Comparison of ENCODE assay signal across 8 cellular contexts in genomic region chr6:3355358-3356055, GRCh38.
DNase-seq lines count a peak whose midpoint lies in the region; ATAC-seq lines count a peak whose summit lies in the region.

No MANE protein-coding gene starts in this region.

- H3K4me3 ChIP-seq in MG63 (peak overlapping the region; percentile 31), skeletal muscle cell (ENCODE audit: low read depth, low read length) (peak overlapping the region; percentile 5)

- H3K27me3 Mint-ChIP-seq in activated naive CD8-positive, alpha-beta T cell, result no peaks in the 10 kb centered on the region

- H3K4me1 Mint-ChIP-seq in activated naive CD8-positive, alpha-beta T cell (ENCODE audit: low read depth), result peaks cover 39% of the 10 kb centered on the region

- peak overlapping the region; percentile 85 for H3K4me3 Mint-ChIP-seq in activated naive CD8-positive, alpha-beta T cell

- DNase-seq in AG08396 (ENCODE audit: low spot score) (peak; percentile 33), MG63 (no peak), left ventricle myocardium superior (peak; percentile 52), skeletal muscle cell (ENCODE audit: low read depth) (no peak), GM19240 (ENCODE audit: insufficient read length, low spot score) (no peak), KG1 (lab: John Stamatoyannopoulos, UW) (no peak), GOT3 (lab: John Stamatoyannopoulos, UW) (no peak)

- H3K36me3 Mint-ChIP-seq in activated naive CD8-positive, alpha-beta T cell, result no peaks in the 10 kb centered on the region

- H3K36me3 ChIP-seq in MG63, result no peaks in the 10 kb centered on the region

- intact Hi-C loops in left ventricle myocardium superior (cut with micrococcal nuclease), result no loop called here

- H3K9me3 Mint-ChIP-seq in activated naive CD8-positive, alpha-beta T cell (ENCODE audit: low read depth), result no peaks in the 10 kb centered on the region

- H3K27ac Mint-ChIP-seq in activated naive CD8-positive, alpha-beta T cell, result peak overlapping the region; percentile 91

- peak; percentile 61 for ATAC-seq in left ventricle myocardium superior

- H3K27me3 ChIP-seq in MG63, result no peaks in the 10 kb centered on the region

- no peaks in the 10 kb centered on the region for H3K9me3 ChIP-seq in MG63

Comparison
In these comparisons a context has a peak if more than half of its experiments do, and no peak if none do; other contexts are left out.
1. DNase-seq: peak in AG08396 (single experiment) and left ventricle myocardium superior (single experiment); none in MG63 (single experiment), skeletal muscle cell (single experiment), GM19240 (single experiment), KG1 (single experiment) and GOT3 (single experiment).